In the genomic region with DNA sequence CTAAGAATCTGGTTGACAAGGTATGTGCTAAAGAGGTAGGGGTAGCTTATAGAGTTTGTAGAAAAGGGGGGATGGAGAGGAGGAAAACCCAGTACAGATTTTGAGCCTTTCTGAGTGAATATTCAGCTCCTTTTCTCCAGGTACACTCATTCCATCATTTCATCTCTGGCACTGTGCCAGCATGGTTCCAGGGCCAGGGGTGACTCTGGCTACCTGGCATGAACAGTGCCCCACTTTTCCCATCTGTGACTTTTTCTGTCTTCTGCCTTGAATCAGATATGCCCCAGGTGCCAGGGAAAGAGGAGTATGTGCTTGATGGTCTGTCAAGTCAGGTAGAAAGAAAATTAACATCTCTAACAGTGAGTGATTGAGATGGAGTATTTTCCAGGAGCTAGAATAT, we compare ENCODE assay signal across 26 cellular contexts.
"Had no signal": no experiment of that assay in that cellular context is flagged by ENCODE, and none has a peak within 500 bp of the region (broad histone marks: within the 10 kb centered on the region; RNA-seq: fewer than 3 reads in every experiment).

No MANE protein-coding gene starts in this region.

- H3K9me3 ChIP-seq: MG63, SJCRH30 had no signal

- H3K4me3 ChIP-seq: MG63, SJCRH30, SK-N-MC had no signal

- H3K27ac ChIP-seq: brain microvascular endothelial cell, SJCRH30, SK-N-MC had no signal

- H3K36me3 ChIP-seq: brain microvascular endothelial cell, MG63, SJCRH30 had no signal

- DNase-seq: activated B cell treated with CpG ODN at 0.5 μM for 24 hours; activated CD4-positive, alpha-beta memory T cell treated with anti-CD3 and anti-CD28 coated beads for 36 hours; activated CD4-positive, alpha-beta T cell treated with anti-CD3 and anti-CD28 coated beads for 4 hours; activated CD4-positive, alpha-beta T cell treated with anti-CD3 and anti-CD28 coated beads, Interleukin-2, amount 50 U/mL, for 1 hour; activated CD4-positive, CD25-positive, alpha-beta regulatory T cell treated with anti-CD3 and anti-CD28 coated beads, Interleukin-2, amount 50 U/mL, for 72 hours; activated CD8-positive, alpha-beta memory T cell treated with anti-CD3 and anti-CD28 coated beads, Interleukin-2, amount 50 U/mL, for 4 hours; activated gamma-delta T cell treated with Interleukin-2 at 50 U/mL for 16 hours; activated naive CD4-positive, alpha-beta T cell treated with anti-CD3 and anti-CD28 coated beads for 36 hours; activated naive CD8-positive, alpha-beta T cell treated with anti-CD3 and anti-CD28 coated beads, Interleukin-2, amount 50 U/mL, for 24 hours; activated T-cell treated with anti-CD3 and anti-CD28 coated beads for 4 hours; activated T-cell treated with anti-CD3 and anti-CD28 coated beads, Interleukin-2, amount 50 U/mL, for 4 hours; aorta; brain microvascular endothelial cell; Kasumi-1; KG1; MG63; NCI-H1048; NCI-H1436 treated with DMSO at 0.1 percent for 48 hours; NCI-H187; NCI-H2029 treated with DMSO at 0.1 percent for 48 hours; NCI-H345; NCI-H524 treated with DMSO at 0.1 percent for 48 hours; SHP77; SJCRH30 had no signal

- ATAC-seq: activated naive CD8-positive, alpha-beta T cell treated with anti-CD3 and anti-CD28 coated beads, Interleukin-2, amount 50 U/mL, for 24 hours; activated T-cell treated with anti-CD3 and anti-CD28 coated beads, Interleukin-2, amount 50 U/mL, for 4 hours; Panc1 had no signal

- H3K27me3 ChIP-seq: brain microvascular endothelial cell, MG63 had no signal

- H3K4me1 ChIP-seq: SJCRH30 had no signal
